ENCODE assay signal across 8 cellular contexts in the genomic region with DNA sequence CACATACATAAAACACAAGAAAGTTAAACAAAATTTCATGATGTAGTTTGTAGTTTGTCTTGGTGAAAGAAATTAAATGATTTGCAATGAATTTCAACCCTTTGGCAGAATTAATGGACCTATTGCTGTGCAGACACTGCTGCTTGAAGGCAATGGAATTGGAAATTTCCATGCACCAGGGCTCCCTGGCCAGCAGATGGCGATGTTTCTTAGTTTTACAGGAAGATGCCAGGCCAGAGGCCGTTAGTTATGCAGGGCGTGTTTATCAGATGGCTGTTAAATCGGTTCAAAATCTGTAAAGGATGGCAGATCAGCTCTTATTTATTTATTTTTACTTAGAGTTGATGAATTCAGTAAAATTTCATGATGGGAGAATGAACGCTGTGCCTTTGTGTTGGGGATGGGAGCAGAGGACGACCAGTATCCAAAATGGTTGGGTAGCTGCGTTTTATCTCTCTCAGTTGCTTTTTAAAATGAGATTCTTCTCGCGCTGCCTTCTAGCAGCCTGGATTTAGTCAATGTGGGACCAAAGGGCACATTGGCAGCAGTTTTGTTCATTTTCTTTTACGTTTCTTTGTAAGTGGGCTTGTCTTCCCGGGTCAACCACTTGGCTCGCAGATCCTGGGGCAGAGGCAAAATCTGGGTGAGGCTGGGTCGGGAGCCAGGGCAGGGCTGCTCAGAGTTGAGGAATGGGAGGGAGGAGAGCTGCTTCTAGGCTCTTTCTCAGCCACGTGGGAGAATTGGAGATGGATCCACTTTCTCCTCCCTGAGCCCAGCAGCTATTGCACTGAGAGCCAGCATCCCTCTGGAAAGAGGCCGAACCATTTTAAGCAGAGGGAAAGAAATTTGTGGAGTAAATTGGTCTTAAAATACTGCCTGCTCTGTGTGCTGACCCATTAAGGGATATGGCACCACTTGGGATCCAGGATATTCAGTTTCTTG.
DNase-seq lines count a peak whose midpoint lies in the region; ATAC-seq and TF ChIP-seq lines count a peak whose summit lies in the region.

No MANE protein-coding gene starts in this region.

- CTCF ChIA-PET in WTC11 (lab: Charles Lee) = interaction anchor here (0.6 to 2.0 kb wide), 11 partner anchors 9 to 1124 kb away, joined by 3 to 11 read pairs (median 3); partner anchors contain the start of gene SYT4

- H3K9me3 Mint-ChIP-seq in WTC11 = no peaks in the 10 kb centered on the region

- DNase-seq in AG20443 (ENCODE audit: low spot score) (peak; percentile 86), NCI-H2196 (lab: John Stamatoyannopoulos, UW; ENCODE audit: unreplicated experiment) (peak; percentile 76), WTC11 (ENCODE audit: low spot score) (peak; percentile 80), cerebellar nuclear complex (lab: John Stamatoyannopoulos, UW) (peak; percentile 41 to 89), left kidney (ENCODE audit: low read depth, low spot score) (peak; percentile 90)
- peak; percentile 45 for DNase-seq in stimulated activated CD4-positive, alpha-beta T cell treated with anti-CD3 and anti-CD28 coated beads, Interleukin-4, amount 100 ng/mL, for 1 hour

- H3K36me3 Mint-ChIP-seq in WTC11 = no peaks in the 10 kb centered on the region

- ATAC-seq in GM18907 (IDR thresholded peaks at IDR 0.05; ENCODE audit: unreplicated experiment) = peak; percentile 95
- ATAC-seq in HG03108 (IDR thresholded peaks at IDR 0.05; ENCODE audit: unreplicated experiment) = peak; percentile 64
- peak; percentile 88 for ATAC-seq in WTC11

- peaks cover 11% of the 10 kb centered on the region for H3K4me1 Mint-ChIP-seq in WTC11

- no peaks in the 10 kb centered on the region for H3K27me3 Mint-ChIP-seq in WTC11 (ENCODE audit: low read depth)

- H3K27ac Mint-ChIP-seq in WTC11 = no peak overlapping the region

- POLR2A ChIA-PET in WTC11 (lab: Charles Lee) = interaction anchor here (0.7 kb wide), 1 partner anchor 1073 kb away, joined by 3 read pairs; no protein-coding TSS in a partner anchor

- peak; percentile 82 for TF ChIP-seq CTCF in WTC11 (IDR thresholded peaks at IDR 0.05)

- H3K4me3 Mint-ChIP-seq in WTC11 = no peak overlapping the region

TF ChIP-seq in WTC11, 78 proteins besides CTCF, POLR2A, EP300 and RAD21:
- TF ChIP-seq CREM (CRISPR knock-in tag; IDR thresholded peaks at IDR 0.05) (no peak), AFF4 (CRISPR knock-in tag; IDR thresholded peaks at IDR 0.05; ENCODE audit: borderline replicate concordance) (peak; percentile 6; the same call in 1 of the 2 replicates)

Comparison
In these comparisons a context has a peak if more than half of its experiments do, and no peak if none do; other contexts are left out.
1. Peak in every context shown above with its lines: DNase-seq and ATAC-seq.